2 cellular contexts compared by ENCODE assay signal in the genomic region with DNA sequence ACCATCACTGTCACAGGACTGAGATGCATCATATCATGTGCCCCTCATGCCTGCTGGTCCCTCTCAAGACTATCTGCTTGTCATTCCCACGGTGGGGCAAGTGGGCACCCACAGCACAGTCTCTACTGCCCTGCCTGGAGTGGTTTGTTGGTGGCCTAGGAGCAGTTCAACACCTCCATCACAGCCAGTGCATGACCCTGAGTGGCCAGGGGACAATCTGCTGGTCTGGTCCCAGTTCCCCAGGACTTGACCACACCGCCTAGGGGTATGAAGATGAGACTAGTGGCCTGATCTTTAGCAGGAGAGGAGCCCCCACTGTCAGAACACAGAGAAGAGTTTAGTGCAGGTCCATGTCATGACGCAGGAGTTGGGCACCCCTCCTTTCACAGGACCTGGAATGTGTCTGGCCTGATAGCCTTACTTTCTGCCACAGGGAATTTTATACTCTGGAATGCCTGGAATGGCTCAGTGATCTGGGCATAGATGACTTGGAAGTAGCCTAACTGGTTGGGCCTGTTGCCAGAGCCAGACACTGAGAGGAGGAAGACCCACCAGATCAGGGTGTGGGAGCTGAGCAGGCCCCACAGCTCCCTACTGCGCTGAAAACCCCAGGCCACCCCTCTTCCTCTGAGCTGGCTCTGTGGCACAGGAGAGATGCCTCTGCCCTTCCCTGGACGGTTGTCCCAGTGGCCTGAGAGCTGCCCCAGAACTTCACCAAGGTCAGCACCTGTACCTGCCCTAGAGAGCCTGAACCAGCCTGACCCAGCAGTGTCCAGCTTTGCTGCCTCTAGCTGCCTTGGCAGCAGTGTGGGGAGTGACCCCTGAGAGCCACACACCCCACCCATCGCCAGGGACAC.
TF ChIP-seq lines count a peak whose summit lies in the region.

No MANE protein-coding gene starts in this region.

TF ChIP-seq in SK-N-SH treated with all-trans-retinoic acid at 6 μM for 48 hours, 23 proteins besides CTCF, POLR2A, EP300 and RAD21 (continued from another document):
- TF ChIP-seq CSRNP3 (CRISPR knock-in tag; IDR thresholded peaks at IDR 0.05) (no peak), GLIS3 (CRISPR knock-in tag; IDR thresholded peaks at IDR 0.05) (no peak), BACH2 (CRISPR knock-in tag; IDR thresholded peaks at IDR 0.05; ENCODE audit: borderline replicate concordance) (no peak), CREB5 (CRISPR knock-in tag; IDR thresholded peaks at IDR 0.05; ENCODE audit: low read depth) (no peak), ZC3H10 (CRISPR knock-in tag; IDR thresholded peaks at IDR 0.05) (no peak), ISL1 (CRISPR knock-in tag; IDR thresholded peaks at IDR 0.05) (no peak), ZNF70 (CRISPR knock-in tag; IDR thresholded peaks at IDR 0.05) (no peak)
- TF ChIP-seq, protein P1, sequence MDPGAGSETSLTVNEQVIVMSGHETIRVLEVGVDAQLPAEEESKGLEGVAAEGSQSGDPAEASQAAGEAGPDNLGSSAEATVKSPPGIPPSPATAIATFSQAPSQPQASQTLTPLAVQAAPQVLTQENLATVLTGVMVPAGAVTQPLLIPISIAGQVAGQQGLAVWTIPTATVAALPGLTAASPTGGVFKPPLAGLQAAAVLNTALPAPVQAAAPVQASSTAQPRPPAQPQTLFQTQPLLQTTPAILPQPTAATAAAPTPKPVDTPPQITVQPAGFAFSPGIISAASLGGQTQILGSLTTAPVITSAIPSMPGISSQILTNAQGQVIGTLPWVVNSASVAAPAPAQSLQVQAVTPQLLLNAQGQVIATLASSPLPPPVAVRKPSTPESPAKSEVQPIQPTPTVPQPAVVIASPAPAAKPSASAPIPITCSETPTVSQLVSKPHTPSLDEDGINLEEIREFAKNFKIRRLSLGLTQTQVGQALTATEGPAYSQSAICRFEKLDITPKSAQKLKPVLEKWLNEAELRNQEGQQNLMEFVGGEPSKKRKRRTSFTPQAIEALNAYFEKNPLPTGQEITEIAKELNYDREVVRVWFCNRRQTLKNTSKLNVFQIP (CRISPR knock-in tag; IDR thresholded peaks at IDR 0.05; ENCODE audit: borderline replicate concordance, low read depth), result no peak
- TF ChIP-seq, protein P2, sequence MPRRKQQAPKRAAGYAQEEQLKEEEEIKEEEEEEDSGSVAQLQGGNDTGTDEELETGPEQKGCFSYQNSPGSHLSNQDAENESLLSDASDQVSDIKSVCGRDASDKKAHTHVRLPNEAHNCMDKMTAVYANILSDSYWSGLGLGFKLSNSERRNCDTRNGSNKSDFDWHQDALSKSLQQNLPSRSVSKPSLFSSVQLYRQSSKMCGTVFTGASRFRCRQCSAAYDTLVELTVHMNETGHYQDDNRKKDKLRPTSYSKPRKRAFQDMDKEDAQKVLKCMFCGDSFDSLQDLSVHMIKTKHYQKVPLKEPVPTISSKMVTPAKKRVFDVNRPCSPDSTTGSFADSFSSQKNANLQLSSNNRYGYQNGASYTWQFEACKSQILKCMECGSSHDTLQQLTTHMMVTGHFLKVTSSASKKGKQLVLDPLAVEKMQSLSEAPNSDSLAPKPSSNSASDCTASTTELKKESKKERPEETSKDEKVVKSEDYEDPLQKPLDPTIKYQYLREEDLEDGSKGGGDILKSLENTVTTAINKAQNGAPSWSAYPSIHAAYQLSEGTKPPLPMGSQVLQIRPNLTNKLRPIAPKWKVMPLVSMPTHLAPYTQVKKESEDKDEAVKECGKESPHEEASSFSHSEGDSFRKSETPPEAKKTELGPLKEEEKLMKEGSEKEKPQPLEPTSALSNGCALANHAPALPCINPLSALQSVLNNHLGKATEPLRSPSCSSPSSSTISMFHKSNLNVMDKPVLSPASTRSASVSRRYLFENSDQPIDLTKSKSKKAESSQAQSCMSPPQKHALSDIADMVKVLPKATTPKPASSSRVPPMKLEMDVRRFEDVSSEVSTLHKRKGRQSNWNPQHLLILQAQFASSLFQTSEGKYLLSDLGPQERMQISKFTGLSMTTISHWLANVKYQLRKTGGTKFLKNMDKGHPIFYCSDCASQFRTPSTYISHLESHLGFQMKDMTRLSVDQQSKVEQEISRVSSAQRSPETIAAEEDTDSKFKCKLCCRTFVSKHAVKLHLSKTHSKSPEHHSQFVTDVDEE (CRISPR knock-in tag; IDR thresholded peaks at IDR 0.05), result no peak

TF ChIP-seq in SK-N-SH, 30 proteins besides CTCF, POLR2A, EP300 and RAD21 (continued from another document):
- no peak for TF ChIP-seq RCOR1 (IDR thresholded peaks at IDR 0.05; ENCODE audit: low read length)
- TF ChIP-seq FOXJ3 (CRISPR knock-in tag; IDR thresholded peaks at IDR 0.05), result no peak
- no peak for TF ChIP-seq YY1 (IDR thresholded peaks at IDR 0.05; ENCODE audit: low read depth)
- TF ChIP-seq TAF1 (IDR thresholded peaks at IDR 0.05; ENCODE audit: borderline replicate concordance, low read depth, low read length), result no peak
- no peak for TF ChIP-seq SIN3A (IDR thresholded peaks at IDR 0.05; ENCODE audit: borderline replicate concordance, low read depth, low read length)
- no peak for TF ChIP-seq EZH2phosphoT487 (IDR thresholded peaks at IDR 0.05; ENCODE audit: borderline replicate concordance, low read depth)
- TF ChIP-seq TCF12 (IDR thresholded peaks at IDR 0.05), result no peak
- TF ChIP-seq NRF1 (IDR thresholded peaks at IDR 0.05; ENCODE audit: low read depth, low read length), result no peak
- TF ChIP-seq FOXM1 (IDR thresholded peaks at IDR 0.05; ENCODE audit: low read depth), result no peak
- no peak for TF ChIP-seq REST (IDR thresholded peaks at IDR 0.05; ENCODE audit: low read depth, low read length)
